Comparison of ENCODE assay signal across 1 cellular context in genomic region chr11:57770793-57771192, GRCh38.
TF ChIP-seq lines count a peak whose summit lies in the region.

No MANE protein-coding gene starts in this region.

TF ChIP-seq in GM12878, 131 proteins besides CTCF, POLR2A, EP300 and RAD21:
- no peak for TF ChIP-seq CBFB (IDR thresholded peaks at IDR 0.05; ENCODE audit: low read depth)
- TF ChIP-seq WRNIP1 (IDR thresholded peaks at IDR 0.05; ENCODE audit: borderline replicate concordance, low read depth, low read length): no peak
- no peak for TF ChIP-seq MTA3 (IDR thresholded peaks at IDR 0.05; ENCODE audit: borderline replicate concordance, low read length)
- no peak for TF ChIP-seq TCF7 (IDR thresholded peaks at IDR 0.05; ENCODE audit: borderline replicate concordance)
- TF ChIP-seq NFYA (IDR thresholded peaks at IDR 0.05; ENCODE audit: borderline replicate concordance, low read depth, low read length): no peak
- TF ChIP-seq LARP7 (IDR thresholded peaks at IDR 0.05): no peak
- no peak for TF ChIP-seq SMAD5 (IDR thresholded peaks at IDR 0.05; ENCODE audit: low read depth)
- TF ChIP-seq E4F1 (IDR thresholded peaks at IDR 0.05; ENCODE audit: borderline replicate concordance, partially characterized antibody): no peak
- no peak for TF ChIP-seq POLR2AphosphoS5 (IDR thresholded peaks at IDR 0.05; ENCODE audit: low read length)
- no peak for TF ChIP-seq CEBPB (IDR thresholded peaks at IDR 0.05; ENCODE audit: borderline replicate concordance in 1 of 2, low read depth in 2 of 2, low read length in 2 of 2)
- TF ChIP-seq RB1 (IDR thresholded peaks at IDR 0.05; ENCODE audit: borderline replicate concordance): no peak
- no peak for TF ChIP-seq E2F8 (IDR thresholded peaks at IDR 0.05; ENCODE audit: low read depth, partially characterized antibody)
- no peak for TF ChIP-seq MEF2B (IDR thresholded peaks at IDR 0.05; ENCODE audit: partially characterized antibody, poor library complexity, severe bottlenecking)
- TF ChIP-seq YY1 (IDR thresholded peaks at IDR 0.05; ENCODE audit: low read depth, low read length): no peak
- TF ChIP-seq HCFC1 (IDR thresholded peaks at IDR 0.05; ENCODE audit: low read length): no peak
- no peak for TF ChIP-seq PAX8 (IDR thresholded peaks at IDR 0.05)
TF ChIP-seq in GM12878: peak in this region for 0.
